Comparison of ENCODE assay signal across 18 cellular contexts in genomic region chr20:63773571-63774347, GRCh38. TPM values are rescaled to one million over a fixed set of nuclear protein-coding genes. Genes with fewer than 3 reads are reported as not detected.
DNase-seq lines count a peak whose midpoint lies in the region; ATAC-seq and TF ChIP-seq lines count a peak whose summit lies in the region.
"Had no signal": no experiment of that assay in that cellular context is flagged by ENCODE, and none has a peak within 500 bp of the region (broad histone marks: within the 10 kb centered on the region; RNA-seq: fewer than 3 reads in every experiment).

No MANE protein-coding gene starts in this region.

- no peaks in the 10 kb centered on the region for H3K27me3 ChIP-seq in left ventricle myocardium inferior (ENCODE audit: low read depth)
- H3K27me3 ChIP-seq in right atrium auricular region: no peaks in the 10 kb centered on the region

- H3K9me3 Mint-ChIP-seq in brain (no peaks in the 10 kb centered on the region), mesothelial cell of epicardium (peaks cover 6% of the 10 kb centered on the region)
- H3K9me3 Mint-ChIP-seq in stimulated activated naive CD8-positive, alpha-beta T cell treated with anti-CD3 and anti-CD28 coated beads, Interleukin-15, amount 100 ng/mL, for 72 hours: no peaks in the 10 kb centered on the region

- intact Hi-C loops in left ventricle myocardium inferior (cut with micrococcal nuclease): no loop called here

- DNase-seq in left ventricle myocardium inferior (no peak), right atrium auricular region (ENCODE audit: low spot score) (no peak), mesothelial cell of epicardium (ENCODE audit: low spot score in 2 of 2, unreplicated experiment in 2 of 2) (no peak), T-helper 17 cell (no peak), NCI-H1417 treated with DMSO at 0.1 percent for 48 hours (lab: John Stamatoyannopoulos, UW) (no peak), T-helper 2 cell (no peak)
- no peak for DNase-seq in stimulated activated naive CD8-positive, alpha-beta T cell treated with anti-CD3 and anti-CD28 coated beads, Interleukin-15, amount 100 ng/mL, for 72 hours
- DNase-seq: 8988T, Calu3, DMS79 treated with DMSO at 0.1 percent for 48 hours, GF-D8, Karpas-422, NCI-H1105 treated with DMSO at 0.1 percent for 48 hours, NCI-H187 treated with DMSO at 0.1 percent for 48 hours, NCI-H446, NCI-H748 treated with DMSO at 0.1 percent for 48 hours, SIG-M5 had no signal

- peaks cover 27% of the 10 kb centered on the region for H3K36me3 Mint-ChIP-seq in brain
- H3K36me3 Mint-ChIP-seq in mesothelial cell of epicardium: peaks cover 20% of the 10 kb centered on the region
- H3K36me3 Mint-ChIP-seq in T-helper 17 cell (ENCODE audit: low read depth): no peaks in the 10 kb centered on the region

- H3K27ac Mint-ChIP-seq in brain (peak overlapping the region in 2 of 5 experiments; percentile 57 to 77), mesothelial cell of epicardium (no peak overlapping the region), T-helper 17 cell (no peak overlapping the region)
- no peak overlapping the region for H3K27ac Mint-ChIP-seq in stimulated activated naive CD8-positive, alpha-beta T cell treated with anti-CD3 and anti-CD28 coated beads, Interleukin-15, amount 100 ng/mL, for 72 hours

- H3K4me3 Mint-ChIP-seq in brain (peak overlapping the region in 3 of 5 experiments; percentile 19 to 42 (median 29)), mesothelial cell of epicardium (peak overlapping the region; percentile 41), T-helper 17 cell (no peak overlapping the region)
- H3K4me3 Mint-ChIP-seq in stimulated activated naive CD8-positive, alpha-beta T cell treated with anti-CD3 and anti-CD28 coated beads, Interleukin-15, amount 100 ng/mL, for 72 hours: no peak overlapping the region

- no peak overlapping the region for H3K4me3 ChIP-seq in left ventricle myocardium inferior
- no peak overlapping the region for H3K4me3 ChIP-seq in right atrium auricular region

- H3K36me3 ChIP-seq in left ventricle myocardium inferior (peaks cover 33% of the 10 kb centered on the region), right atrium auricular region (peaks cover 13% of the 10 kb centered on the region)

- H3K27ac ChIP-seq in left ventricle myocardium inferior (replicated peaks): peak overlapping the region; percentile 59
- H3K27ac ChIP-seq in right atrium auricular region: no peak overlapping the region

- TF ChIP-seq CTCF in left ventricle myocardium inferior (IDR thresholded peaks at IDR 0.05; ENCODE audit: borderline replicate concordance) (no peak), right atrium auricular region (IDR thresholded peaks at IDR 0.05) (no peak), brain (conservative IDR thresholded peaks at IDR 0.05) (no peak), mesothelial cell of epicardium (IDR thresholded peaks at IDR 0.05; ENCODE audit: unreplicated experiment) (no peak)

- H3K9me3 ChIP-seq in left ventricle myocardium inferior (replicated peaks) (no peaks in the 10 kb centered on the region), right atrium auricular region (no peaks in the 10 kb centered on the region), T-helper 17 cell (ENCODE audit: control insufficient read depth, low read length, poor library complexity, severe bottlenecking) (no peaks in the 10 kb centered on the region)

- H3K4me1 ChIP-seq in left ventricle myocardium inferior (peaks cover 39% of the 10 kb centered on the region), right atrium auricular region (peaks cover 0 to 24% of the 10 kb centered on the region in 2 donors)

- peaks cover 16% of the 10 kb centered on the region for H3K4me1 Mint-ChIP-seq in brain
- peaks cover 10% of the 10 kb centered on the region for H3K4me1 Mint-ChIP-seq in mesothelial cell of epicardium
- peaks cover 3% of the 10 kb centered on the region for H3K4me1 Mint-ChIP-seq in T-helper 17 cell
- peaks cover 13% of the 10 kb centered on the region for H3K4me1 Mint-ChIP-seq in stimulated activated naive CD8-positive, alpha-beta T cell treated with anti-CD3 and anti-CD28 coated beads, Interleukin-15, amount 100 ng/mL, for 72 hours

- H3K27me3 Mint-ChIP-seq in brain: peaks cover 3% of the 10 kb centered on the region
- H3K27me3 Mint-ChIP-seq in mesothelial cell of epicardium (ENCODE audit: low read depth): no peaks in the 10 kb centered on the region
- H3K27me3 Mint-ChIP-seq in T-helper 17 cell: no peaks in the 10 kb centered on the region
- H3K27me3 Mint-ChIP-seq in stimulated activated naive CD8-positive, alpha-beta T cell treated with anti-CD3 and anti-CD28 coated beads, Interleukin-15, amount 100 ng/mL, for 72 hours: no peaks in the 10 kb centered on the region

- no peak for ATAC-seq in T-helper 17 cell
- no peak for ATAC-seq in stimulated activated naive CD8-positive, alpha-beta T cell treated with anti-CD3 and anti-CD28 coated beads, Interleukin-15, amount 100 ng/mL, for 72 hours

RNA-seq across cellular contexts. Expression of gene SLC2A4RG, which starts 34.2 kb away (rescaled TPM):
- total RNA-seq in left ventricle myocardium inferior (79.2 TPM), right atrium auricular region (10 to 100 TPM; 30.1 to 30.7 TPM), mesothelial cell of epicardium (114 to 122 TPM (median 122 TPM) in 3 replicates), T-helper 17 cell (100 to 1,000 TPM in 1 of 2 donors, 10 to 100 TPM in 1; 98.1 to 103 TPM)
- polyA plus RNA-seq in brain (ENCODE audit: insufficient read depth, low read depth, low replicate concordance): 47.5 TPM

RNA-seq across cellular contexts. Expression of gene LIME1, which starts 37.3 kb away (rescaled TPM):
- 3.4 TPM for total RNA-seq in left ventricle myocardium inferior
- 1 to 10 TPM; 2.4 to 2.5 TPM for total RNA-seq in right atrium auricular region
- 5.6 TPM for polyA plus RNA-seq in brain (ENCODE audit: insufficient read depth, low read depth, low replicate concordance)
- total RNA-seq in mesothelial cell of epicardium: 13.8 to 18.4 TPM (median 16.5 TPM) in 3 replicates
- total RNA-seq in T-helper 17 cell: 100 to 1,000 TPM; 156 to 179 TPM

RNA-seq across cellular contexts. Expression of gene ZBTB46, which starts 57.3 kb away (rescaled TPM):
- 13.6 TPM for total RNA-seq in left ventricle myocardium inferior
- total RNA-seq in right atrium auricular region: 10 to 100 TPM; 12.2 to 17.8 TPM
- polyA plus RNA-seq in brain (ENCODE audit: insufficient read depth, low read depth, low replicate concordance): 16.4 TPM
- 11.3 to 11.6 TPM (median 11.6 TPM) in 3 replicates for total RNA-seq in mesothelial cell of epicardium
- total RNA-seq in T-helper 17 cell: under 1 TPM; 0.21 to 0.72 TPM

Comparison
In these comparisons a context has a peak if more than half of its experiments do, and no peak if none do; other contexts are left out.
1. H3K4me3 Mint-ChIP-seq: peak in brain (3 of 5) and mesothelial cell of epicardium (single experiment); none in T-helper 17 cell (single experiment) and stimulated activated naive CD8-positive, alpha-beta T cell treated with anti-CD3 and anti-CD28 coated beads, Interleukin-15, amount 100 ng/mL, for 72 hours (0 of 2).